19 cellular contexts compared by ENCODE assay signal in genomic region chr13:109741966-109742365, GRCh38. TPM values are rescaled to one million over a fixed set of nuclear protein-coding genes. Genes with fewer than 3 reads are reported as not detected.
DNase-seq lines count a peak whose midpoint lies in the region; ATAC-seq, FAIRE-seq and TF ChIP-seq lines count a peak whose summit lies in the region.
"Had no signal": no experiment of that assay in that cellular context is flagged by ENCODE, and none has a peak within 500 bp of the region (broad histone marks: within the 10 kb centered on the region; RNA-seq: fewer than 3 reads in every experiment).

No MANE protein-coding gene starts in this region.

- 84% methylated on average over 7 of the region's 7 CpGs for WGBS in suprapubic skin

- no peak overlapping the region for H2AFZ ChIP-seq in astrocyte (ENCODE audit: low read depth, low read length)
- H2AFZ ChIP-seq: GM23338 had no signal

- H3K36me3 Mint-ChIP-seq in astrocyte (ENCODE audit: low read depth, unreplicated experiment) (no peaks in the 10 kb centered on the region), glutamatergic neuron (ENCODE audit: unreplicated experiment) (peaks cover 7% of the 10 kb centered on the region), type B pancreatic cell (no peaks in the 10 kb centered on the region)
- H3K36me3 Mint-ChIP-seq in stimulated activated memory B cell treated with anti-CD40 and anti-IgM and Interleukin-4, amounts not matched to agents 10 μg/mL and 1 μg/mL and 100 μg/mL, for 72 hours, result no peaks in the 10 kb centered on the region

- no peaks in the 10 kb centered on the region for H3K79me2 ChIP-seq in astrocyte (ENCODE audit: insufficient read depth, low read length)

- TF ChIP-seq POLR2A in suprapubic skin (IDR thresholded peaks at IDR 0.05), result no peak

- H3K4me3 ChIP-seq in BLaER1 (no peak overlapping the region), astrocyte (ENCODE audit: insufficient read depth, low read depth, low read length) (no peak overlapping the region), A673 (ENCODE audit: low read depth, low read length, poor library complexity, severe bottlenecking) (no peak overlapping the region), suprapubic skin (no peak overlapping the region)
- H3K4me3 ChIP-seq: A549, GM23338 had no signal

- no peaks in the 10 kb centered on the region for H3K27me3 Mint-ChIP-seq in astrocyte (ENCODE audit: low read depth, unreplicated experiment)
- H3K27me3 Mint-ChIP-seq in glutamatergic neuron (ENCODE audit: unreplicated experiment), result no peaks in the 10 kb centered on the region
- H3K27me3 Mint-ChIP-seq in type B pancreatic cell, result no peaks in the 10 kb centered on the region
- peaks cover 8% of the 10 kb centered on the region for H3K27me3 Mint-ChIP-seq in stimulated activated memory B cell treated with anti-CD40 and anti-IgM and Interleukin-4, amounts not matched to agents 10 μg/mL and 1 μg/mL and 100 μg/mL, for 72 hours

- H4K20me1 ChIP-seq in BLaER1 (no peaks in the 10 kb centered on the region), astrocyte (ENCODE audit: insufficient read depth, low read length) (no peaks in the 10 kb centered on the region)

- H3K4me3 Mint-ChIP-seq in astrocyte (ENCODE audit: unreplicated experiment) (no peak overlapping the region), glutamatergic neuron (ENCODE audit: unreplicated experiment) (no peak overlapping the region), type B pancreatic cell (no peak overlapping the region)
- no peak overlapping the region for H3K4me3 Mint-ChIP-seq in stimulated activated memory B cell treated with anti-CD40 and anti-IgM and Interleukin-4, amounts not matched to agents 10 μg/mL and 1 μg/mL and 100 μg/mL, for 72 hours
- H3K4me3 Mint-ChIP-seq: B cell; CD4-positive, alpha-beta T cell; GM23338 had no signal

- peaks cover 23% of the 10 kb centered on the region for H3K4me1 Mint-ChIP-seq in astrocyte (ENCODE audit: low read depth, unreplicated experiment)
- H3K4me1 Mint-ChIP-seq in glutamatergic neuron (ENCODE audit: low read depth, unreplicated experiment), result peaks cover 23% of the 10 kb centered on the region
- peaks cover 12% of the 10 kb centered on the region for H3K4me1 Mint-ChIP-seq in type B pancreatic cell (ENCODE audit: unreplicated experiment)
- no peaks in the 10 kb centered on the region for H3K4me1 Mint-ChIP-seq in stimulated activated memory B cell treated with anti-CD40 and anti-IgM and Interleukin-4, amounts not matched to agents 10 μg/mL and 1 μg/mL and 100 μg/mL, for 72 hours
- H3K4me1 Mint-ChIP-seq: B cell had no signal

- peak overlapping the region; percentile 9 for H3K27ac Mint-ChIP-seq in astrocyte (ENCODE audit: unreplicated experiment)
- H3K27ac Mint-ChIP-seq in glutamatergic neuron (ENCODE audit: unreplicated experiment), result peak overlapping the region; percentile 43
- H3K27ac Mint-ChIP-seq in type B pancreatic cell, result no peak overlapping the region
- no peak overlapping the region for H3K27ac Mint-ChIP-seq in stimulated activated memory B cell treated with anti-CD40 and anti-IgM and Interleukin-4, amounts not matched to agents 10 μg/mL and 1 μg/mL and 100 μg/mL, for 72 hours
- H3K27ac Mint-ChIP-seq: B cell; CD4-positive, alpha-beta T cell; GM23338 had no signal

- no peak overlapping the region for H3K9ac ChIP-seq in BLaER1
- H3K9ac ChIP-seq in astrocyte (ENCODE audit: low read length), result no peak overlapping the region

- no peak for TF ChIP-seq CTCF in astrocyte (IDR thresholded peaks at IDR 0.05; ENCODE audit: insufficient read depth, low read depth, low read length)
- no peak for TF ChIP-seq CTCF in glutamatergic neuron (IDR thresholded peaks at IDR 0.05; ENCODE audit: partially characterized antibody, unreplicated experiment)
- no peak for TF ChIP-seq CTCF in type B pancreatic cell (conservative IDR thresholded peaks at IDR 0.05)
- no peak for TF ChIP-seq CTCF in A673 (conservative IDR thresholded peaks at IDR 0.05; ENCODE audit: low read depth, low read length)
- TF ChIP-seq CTCF in suprapubic skin (IDR thresholded peaks at IDR 0.05), result no peak

- peak overlapping the region; percentile 28; the same call in 1 of the 2 replicates for H3K27ac ChIP-seq in BLaER1
- H3K27ac ChIP-seq in astrocyte (ENCODE audit: low read depth, low read length), result no peak overlapping the region
- H3K27ac ChIP-seq in A673 (ENCODE audit: low read depth, low read length, poor library complexity, severe bottlenecking), result no peak overlapping the region
- H3K27ac ChIP-seq in suprapubic skin, result no peak overlapping the region
- H3K27ac ChIP-seq: 22Rv1, C4-2B had no signal

- no peaks in the 10 kb centered on the region for H3K36me3 ChIP-seq in BLaER1
- no peaks in the 10 kb centered on the region for H3K36me3 ChIP-seq in astrocyte (ENCODE audit: insufficient read depth, low read length)
- no peaks in the 10 kb centered on the region for H3K36me3 ChIP-seq in A673 (ENCODE audit: insufficient read depth, low read length, poor library complexity, severe bottlenecking)
- H3K36me3 ChIP-seq in suprapubic skin, result no peaks in the 10 kb centered on the region

- H3K9me3 Mint-ChIP-seq in astrocyte (ENCODE audit: unreplicated experiment), result peaks cover 7% of the 10 kb centered on the region
- peaks cover 3% of the 10 kb centered on the region for H3K9me3 Mint-ChIP-seq in glutamatergic neuron (ENCODE audit: unreplicated experiment)
- peaks cover 4% of the 10 kb centered on the region for H3K9me3 Mint-ChIP-seq in type B pancreatic cell
- no peaks in the 10 kb centered on the region for H3K9me3 Mint-ChIP-seq in stimulated activated memory B cell treated with anti-CD40 and anti-IgM and Interleukin-4, amounts not matched to agents 10 μg/mL and 1 μg/mL and 100 μg/mL, for 72 hours
- H3K9me3 Mint-ChIP-seq: CD4-positive, alpha-beta T cell; GM23338 had no signal

- TF ChIP-seq EP300 in suprapubic skin (IDR thresholded peaks at IDR 0.05), result no peak

- H3K4me1 ChIP-seq in BLaER1 (peaks cover 59% of the 10 kb centered on the region), astrocyte (ENCODE audit: insufficient read depth, low read length) (peaks cover 18% of the 10 kb centered on the region), A673 (ENCODE audit: insufficient read depth, low read length, poor library complexity, severe bottlenecking) (peaks cover 25% of the 10 kb centered on the region), suprapubic skin (peaks cover 14% of the 10 kb centered on the region)

- POLR2A ChIA-PET in A673 (lab: Charles Lee; ENCODE audit: low non-redundant PET), result no interaction called here

- CTCF ChIA-PET in A673 (lab: Charles Lee), result no interaction called here

- no TSS peak for BruUV-seq in A673 (replicated peaks; lab: Mats Ljungman, UMichigan)

- H3K4me2 ChIP-seq in BLaER1 (peak overlapping the region; percentile 27), astrocyte (ENCODE audit: low read length) (no peak overlapping the region)
- H3K4me2 ChIP-seq: A549, GM23338 had no signal

- H3K9me3 ChIP-seq in BLaER1, result peaks cover 20% of the 10 kb centered on the region
- H3K9me3 ChIP-seq in astrocyte (ENCODE audit: insufficient read depth, low read depth, low read length), result no peaks in the 10 kb centered on the region
- H3K9me3 ChIP-seq in A673 (ENCODE audit: low read depth, low read length, poor library complexity, severe bottlenecking), result no peaks in the 10 kb centered on the region
- H3K9me3 ChIP-seq in suprapubic skin, result no peaks in the 10 kb centered on the region
- H3K9me3 ChIP-seq: A549 had no signal

- no peak for DNase-seq in astrocyte (ENCODE audit: low read depth)
- DNase-seq in glutamatergic neuron, result no peak
- peak; percentile 15 for DNase-seq in type B pancreatic cell (ENCODE audit: extremely low spot score, unreplicated experiment)
- no peak for DNase-seq in A673 (ENCODE audit: low spot score)
- DNase-seq in suprapubic skin (ENCODE audit: low spot score in 2 of 2), result no peak
- DNase-seq: CD4-positive, alpha-beta T cell; DMS153; DMS79 treated with DMSO at 0.1 percent for 48 hours; GF-D8; H7 had no signal

- FAIRE-seq in astrocyte (lab: Jason Lieb, UNC), result no peak
- FAIRE-seq: A549, HepG2 had no signal

- H3K27me3 ChIP-seq in BLaER1 (no peaks in the 10 kb centered on the region), astrocyte (ENCODE audit: insufficient read depth, low read length) (no peaks in the 10 kb centered on the region), A673 (replicated peaks; ENCODE audit: insufficient read depth, low read depth, low read length, poor library complexity) (no peaks in the 10 kb centered on the region), suprapubic skin (no peaks in the 10 kb centered on the region)

- intact Hi-C loops in A673 (cut with micrococcal nuclease; ENCODE audit: unreplicated experiment), result loop anchor here (2.0 to 5.0 kb wide), 2 partner anchors 41 to 130 kb away; no protein-coding TSS in a partner anchor

- no peak for ATAC-seq in stimulated activated memory B cell treated with anti-CD40 and anti-IgM and Interleukin-4, amounts not matched to agents 10 μg/mL and 1 μg/mL and 100 μg/mL, for 72 hours
- ATAC-seq: A549, GM23338, HCT116, HepG2 had no signal

RNA-seq across cellular contexts. Expression of gene IRS2, which starts 44.4 kb away (rescaled TPM):
- total RNA-seq in astrocyte, result 14.4 and 20.1 TPM in 2 replicates
- 27.0 TPM for total RNA-seq in glutamatergic neuron (ENCODE audit: unreplicated experiment)
- total RNA-seq in type B pancreatic cell (ENCODE audit: low replicate concordance), result 19.4 and 30.1 TPM in 2 replicates
- 135 TPM in 2 replicates for total RNA-seq in A673 (2021)
- total RNA-seq in suprapubic skin, result 10 to 100 TPM; 41.1 to 62.5 (median 51.8) TPM

Comparison
In these comparisons a context has a peak if more than half of its experiments do, and no peak if none do; other contexts are left out.
1. H3K27ac Mint-ChIP-seq: peak in astrocyte (single experiment) and glutamatergic neuron (single experiment); none in type B pancreatic cell (single experiment) and stimulated activated memory B cell treated with anti-CD40 and anti-IgM and Interleukin-4, amounts not matched to agents 10 μg/mL and 1 μg/mL and 100 μg/mL, for 72 hours (single experiment).